Comparison of ENCODE assay signal across 6 cellular contexts in the genomic region with DNA sequence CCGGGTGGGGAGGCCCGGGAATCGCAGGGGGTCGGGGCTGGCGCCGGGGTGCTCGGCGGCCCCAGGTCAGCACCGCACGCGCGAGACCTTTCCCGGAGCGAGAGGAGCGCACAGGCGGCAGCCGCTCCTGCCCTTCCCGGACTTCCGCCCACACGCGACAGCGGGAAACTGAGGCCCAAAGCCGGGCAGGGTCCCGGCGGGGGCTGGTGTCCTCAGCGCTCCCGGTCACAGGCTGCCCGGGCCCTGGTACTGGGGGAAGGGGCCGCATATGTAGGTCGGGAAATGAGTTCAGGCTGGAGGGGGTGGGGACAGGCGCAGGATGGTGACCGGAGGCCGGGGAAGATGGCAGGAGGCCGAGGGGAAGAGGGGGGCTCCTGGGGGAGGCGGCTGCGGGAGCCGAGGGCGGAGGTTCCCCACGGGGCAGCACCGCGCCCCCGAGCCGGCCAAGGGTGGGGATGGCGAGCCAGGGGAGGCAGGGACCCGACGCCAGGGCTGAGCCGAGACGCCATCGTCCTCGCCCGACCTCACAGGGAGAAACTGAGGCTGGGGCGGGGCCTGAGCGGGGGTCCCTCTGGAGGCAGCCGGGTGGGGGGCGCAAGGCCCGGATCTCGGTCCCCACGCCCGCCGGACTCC. TPM values are rescaled to one million over a fixed set of nuclear protein-coding genes. Genes with fewer than 3 reads are reported as not detected.
DNase-seq lines count a peak whose midpoint lies in the region; ATAC-seq, FAIRE-seq and TF ChIP-seq lines count a peak whose summit lies in the region.

No MANE protein-coding gene starts in this region.

- H3K79me2 ChIP-seq in fibroblast of lung (ENCODE audit: control insufficient read depth, insufficient read depth, low read length), result peaks cover 7% of the 10 kb centered on the region

- H3K4me2 ChIP-seq in fibroblast of lung (ENCODE audit: extremely low read depth, insufficient read depth, low read length), result peak overlapping the region; percentile 92

- H2AFZ ChIP-seq in fibroblast of lung (ENCODE audit: low read length), result no peak overlapping the region

- peak overlapping the region; percentile 43 for H3K27ac ChIP-seq in fibroblast of lung (ENCODE audit: insufficient read depth, low read length)
- peak overlapping the region; percentile 45 for H3K27ac ChIP-seq in substantia nigra (ENCODE audit: low read depth, low read length, poor library complexity, severe bottlenecking)

- H3K36me3 ChIP-seq in fibroblast of lung (ENCODE audit: control insufficient read depth, insufficient read depth, low read length), result peaks cover 17% of the 10 kb centered on the region

- peak overlapping the region; percentile 78 for H3K9ac ChIP-seq in fibroblast of lung (ENCODE audit: insufficient read depth, low read length)

- H4K20me1 ChIP-seq in fibroblast of lung (ENCODE audit: control insufficient read depth, extremely low read depth, insufficient read depth, low read length), result no peaks in the 10 kb centered on the region

- no peak for FAIRE-seq in D721Med (lab: Jason Lieb, UNC)

- H3K9me3 ChIP-seq in fibroblast of lung (ENCODE audit: control insufficient read depth, insufficient read depth, low read depth, low read length), result no peaks in the 10 kb centered on the region

- peaks cover 16% of the 10 kb centered on the region for H3K4me1 ChIP-seq in fibroblast of lung (ENCODE audit: control insufficient read depth, extremely low read depth, insufficient read depth, low read length)

- peak; percentile 14 for DNase-seq in NCI-H82 (lab: John Stamatoyannopoulos, UW)
- no peak for DNase-seq in NCI-H82 treated with DMSO at 0.1 percent for 48 hours (lab: John Stamatoyannopoulos, UW; ENCODE audit: unreplicated experiment)
- DNase-seq in fibroblast of lung (ENCODE audit: low read depth in 2 of 2), result no peak
- peak in 23 of 49 donors; percentile 16 to 92 (median 37) for DNase-seq in substantia nigra (lab: John Stamatoyannopoulos, UW)
- DNase-seq in D721Med (ENCODE audit: insufficient read length, low spot score), result no peak

- H3K4me3 ChIP-seq in fibroblast of lung (replicated peaks in 1 of 4; ENCODE audit: control extremely low read depth in 1 of 4, insufficient read depth in 1 of 4, low read depth in 3 of 4, low read length in 4 of 4), result peak overlapping the region; percentile 56 to 83 (median 76)

- no peak for ATAC-seq in HG03025 (IDR thresholded peaks at IDR 0.05; ENCODE audit: low FRiP score, unreplicated experiment)

- no peaks in the 10 kb centered on the region for H3K27me3 ChIP-seq in fibroblast of lung (ENCODE audit: control insufficient read depth, insufficient read depth, low read length)

- TF ChIP-seq CTCF in fibroblast of lung (conservative IDR thresholded peaks at IDR 0.05 in 1 of 2, IDR thresholded peaks at IDR 0.05 in 1 of 2; ENCODE audit: low read depth in 1 of 2, low read length in 2 of 2) (no peak), D721Med (IDR thresholded peaks at IDR 0.05; ENCODE audit: insufficient read depth, missing control alignments) (no peak)

RNA-seq across cellular contexts. Expression of gene CBARP, which starts 0.7 kb away (rescaled TPM):
- total RNA-seq in fibroblast of lung, result 1.5 TPM in 2 replicates
- polyA plus RNA-seq in fibroblast of lung, result 0.31 and 1.0 TPM in 2 replicates
- 2.1 and 5.0 TPM in 2 replicates for polyA plus RNA-seq in fibroblast of lung (2012)
- 0.94 and 3.6 TPM in 2 replicates for polyA minus RNA-seq in fibroblast of lung (ENCODE audit: low replicate concordance)

RNA-seq across cellular contexts. Expression of gene ATP5F1D, which starts 4.4 kb away (rescaled TPM):
- 13.4 and 20.5 TPM in 2 replicates for total RNA-seq in fibroblast of lung
- 53.8 and 79.8 TPM in 2 replicates for polyA plus RNA-seq in fibroblast of lung
- polyA plus RNA-seq in fibroblast of lung (2012), result 174 and 278 TPM in 2 replicates
- polyA minus RNA-seq in fibroblast of lung (ENCODE audit: low replicate concordance), result 23.2 and 31.0 TPM in 2 replicates

RNA-seq across cellular contexts. Expression of gene MIDN, which starts 11.2 kb away (rescaled TPM):
- 13.6 and 18.8 TPM in 2 replicates for total RNA-seq in fibroblast of lung
- polyA plus RNA-seq in fibroblast of lung, result 12.0 and 18.0 TPM in 2 replicates
- polyA plus RNA-seq in fibroblast of lung (2012), result 30.3 and 40.2 TPM in 2 replicates
- polyA minus RNA-seq in fibroblast of lung (ENCODE audit: low replicate concordance), result 27.6 and 36.6 TPM in 2 replicates

RNA-seq across cellular contexts. Expression of gene STK11, which starts 31.6 kb away (rescaled TPM):
- 96.6 and 100 TPM in 2 replicates for total RNA-seq in fibroblast of lung
- 23.7 TPM in 2 replicates for polyA plus RNA-seq in fibroblast of lung
- 32.9 and 34.7 TPM in 2 replicates for polyA plus RNA-seq in fibroblast of lung (2012)
- 24.9 and 42.8 TPM in 2 replicates for polyA minus RNA-seq in fibroblast of lung (ENCODE audit: low replicate concordance)

RNA-seq across cellular contexts. Expression of gene CIRBP, which starts 32.0 kb away (rescaled TPM):
- 104 and 110 TPM in 2 replicates for total RNA-seq in fibroblast of lung
- 260 and 298 TPM in 2 replicates for polyA plus RNA-seq in fibroblast of lung
- 315 and 327 TPM in 2 replicates for polyA plus RNA-seq in fibroblast of lung (2012)
- polyA minus RNA-seq in fibroblast of lung (ENCODE audit: low replicate concordance), result 45.9 and 74.1 TPM in 2 replicates
